ENCODE assay signal across 29 cellular contexts in genomic region chr15:52301265-52301847, GRCh38.
"Had no signal": no experiment of that assay in that cellular context is flagged by ENCODE, and none has a peak within 500 bp of the region (broad histone marks: within the 10 kb centered on the region; RNA-seq: fewer than 3 reads in every experiment).

No MANE protein-coding gene starts in this region.

- H3K4me3 Mint-ChIP-seq: stimulated activated effector memory CD8-positive, alpha-beta T cell treated with anti-CD3 and anti-CD28 coated beads, Interleukin-12 subunit alpha, Interleukin-12 subunit beta, amount 100 ng/mL, for 72 hours; stimulated activated memory B cell treated with anti-CD40 and anti-IgM and Interleukin-4, amounts not matched to agents 10 μg/mL and 1 μg/mL and 100 μg/mL, for 72 hours; stimulated activated naive B cell treated with anti-CD40 and anti-IgM and Interleukin-4, amounts not matched to agents 10 μg/mL and 1 μg/mL and 100 μg/mL, for 72 hours; stimulated activated naive CD8-positive, alpha-beta T cell treated with anti-CD3 and anti-CD28 coated beads, Interleukin-15, amount 100 ng/mL, for 72 hours; stimulated activated naive CD8-positive, alpha-beta T cell treated with anti-CD3 and anti-CD28 coated beads, Interleukin-15, Interleukin-2, amounts not matched to agents 100 ng/mL and 50 ng/mL, for 24 hours; type B pancreatic cell had no signal

- DNase-seq: stimulated activated CD4-positive, alpha-beta T cell treated with anti-CD3 and anti-CD28 coated beads, Interleukin-2, amount 100 ng/mL, for 48 hours; stimulated activated CD4-positive, alpha-beta T cell treated with anti-CD3 and anti-CD28 coated beads, Interleukin-4, amount 100 ng/mL, for 1 hour; stimulated activated CD4-positive, alpha-beta T cell treated with anti-CD3 and anti-CD28 coated beads, Interleukin-4, amount 100 ng/mL, for 24 hours; stimulated activated CD4-positive, alpha-beta T cell treated with anti-CD3 and anti-CD28 coated beads, Interleukin-4, amount 100 ng/mL, for 4 hours; stimulated activated CD8-positive, alpha-beta memory T cell treated with anti-CD3 and anti-CD28 coated beads, Interleukin-4, amount 100 ng/mL, for 48 hours; stimulated activated naive B cell treated with anti-CD40 and anti-IgM and Interleukin-4, amounts not matched to agents 10 μg/mL and 1 μg/mL and 100 μg/mL, for 72 hours; stimulated activated naive CD4-positive, alpha-beta T cell; stimulated activated naive CD4-positive, alpha-beta T cell treated with Interleukin-2 at 50 U/mL for 16 hours; stimulated activated naive CD8-positive, alpha-beta T cell treated with anti-CD3 and anti-CD28 coated beads, Interleukin-15, amount 100 ng/mL, for 72 hours; stimulated activated naive CD8-positive, alpha-beta T cell treated with anti-CD3 and anti-CD28 coated beads, Interleukin-15, Interleukin-2, amounts not matched to agents 100 U/mL and 50 U/mL, for 24 hours; stomach; substantia nigra; testis; thyroid gland; tibial artery; transverse colon; trophoblast cell; upper lobe of left lung; upper lobe of right lung; uterus had no signal

- H3K36me3 ChIP-seq: stomach, suprapubic skin, thoracic aorta, thyroid gland, tibial artery, tibial nerve, transverse colon, upper lobe of left lung, upper lobe of right lung, uterus, vagina had no signal

- H3K27ac Mint-ChIP-seq: stimulated activated effector memory CD8-positive, alpha-beta T cell treated with anti-CD3 and anti-CD28 coated beads, Interleukin-12 subunit alpha, Interleukin-12 subunit beta, amount 100 ng/mL, for 72 hours; stimulated activated memory B cell treated with anti-CD40 and anti-IgM and Interleukin-4, amounts not matched to agents 10 μg/mL and 1 μg/mL and 100 μg/mL, for 72 hours; stimulated activated naive B cell treated with anti-CD40 and anti-IgM and Interleukin-4, amounts not matched to agents 10 μg/mL and 1 μg/mL and 100 μg/mL, for 72 hours; stimulated activated naive CD8-positive, alpha-beta T cell treated with anti-CD3 and anti-CD28 coated beads, Interleukin-15, amount 100 ng/mL, for 72 hours; stimulated activated naive CD8-positive, alpha-beta T cell treated with anti-CD3 and anti-CD28 coated beads, Interleukin-15, Interleukin-2, amounts not matched to agents 100 ng/mL and 50 ng/mL, for 24 hours; type B pancreatic cell had no signal

- H3K4me1 Mint-ChIP-seq: stimulated activated effector memory CD8-positive, alpha-beta T cell treated with anti-CD3 and anti-CD28 coated beads, Interleukin-12 subunit alpha, Interleukin-12 subunit beta, amount 100 ng/mL, for 72 hours; stimulated activated naive CD8-positive, alpha-beta T cell treated with anti-CD3 and anti-CD28 coated beads, Interleukin-15, amount 100 ng/mL, for 72 hours had no signal

- H3K9me3 Mint-ChIP-seq: stimulated activated effector memory CD8-positive, alpha-beta T cell treated with anti-CD3 and anti-CD28 coated beads, Interleukin-12 subunit alpha, Interleukin-12 subunit beta, amount 100 ng/mL, for 72 hours; stimulated activated memory B cell treated with anti-CD40 and anti-IgM and Interleukin-4, amounts not matched to agents 10 μg/mL and 1 μg/mL and 100 μg/mL, for 72 hours; stimulated activated naive CD8-positive, alpha-beta T cell treated with anti-CD3 and anti-CD28 coated beads, Interleukin-15, amount 100 ng/mL, for 72 hours; stimulated activated naive CD8-positive, alpha-beta T cell treated with anti-CD3 and anti-CD28 coated beads, Interleukin-15, Interleukin-2, amounts not matched to agents 100 ng/mL and 50 ng/mL, for 24 hours had no signal

- H3K27ac ChIP-seq: stomach, suprapubic skin, testis, thoracic aorta, thyroid gland, tibial artery, tibial nerve, transverse colon, upper lobe of left lung, upper lobe of right lung, uterus, vagina had no signal

- H3K27me3 ChIP-seq: stomach, suprapubic skin, testis, thyroid gland, tibial artery, upper lobe of left lung, upper lobe of right lung, uterus, vagina had no signal

- H3K36me3 Mint-ChIP-seq: stimulated activated effector memory CD8-positive, alpha-beta T cell treated with anti-CD3 and anti-CD28 coated beads, Interleukin-12 subunit alpha, Interleukin-12 subunit beta, amount 100 ng/mL, for 72 hours; type B pancreatic cell had no signal

- H3K4me1 ChIP-seq: stomach, suprapubic skin, testis, thyroid gland, tibial artery, tibial nerve, upper lobe of left lung, upper lobe of right lung, uterus, vagina had no signal

- H3K9me3 ChIP-seq: stomach, suprapubic skin, testis, thoracic aorta, thyroid gland, tibial artery, tibial nerve, transverse colon, upper lobe of left lung, upper lobe of right lung, uterus, vagina had no signal

- H3K4me3 ChIP-seq: stomach, suprapubic skin, testis, thoracic aorta, thyroid gland, tibial artery, tibial nerve, transverse colon, upper lobe of left lung, upper lobe of right lung, uterus, vagina had no signal

- H3K27me3 Mint-ChIP-seq: stimulated activated memory B cell treated with anti-CD40 and anti-IgM and Interleukin-4, amounts not matched to agents 10 μg/mL and 1 μg/mL and 100 μg/mL, for 72 hours; type B pancreatic cell had no signal

- FAIRE-seq: urothelium cell line had no signal

- ATAC-seq: stimulated activated effector memory CD8-positive, alpha-beta T cell treated with anti-CD3 and anti-CD28 coated beads, Interleukin-12 subunit alpha, Interleukin-12 subunit beta, amount 100 ng/mL, for 72 hours; stimulated activated memory B cell treated with anti-CD40 and anti-IgM and Interleukin-4, amounts not matched to agents 10 μg/mL and 1 μg/mL and 100 μg/mL, for 72 hours; stimulated activated naive B cell treated with anti-CD40 and anti-IgM and Interleukin-4, amounts not matched to agents 10 μg/mL and 1 μg/mL and 100 μg/mL, for 72 hours; stimulated activated naive CD8-positive, alpha-beta T cell treated with anti-CD3 and anti-CD28 coated beads, Interleukin-15, amount 100 ng/mL, for 72 hours; stimulated activated naive CD8-positive, alpha-beta T cell treated with anti-CD3 and anti-CD28 coated beads, Interleukin-15, Interleukin-2, amounts not matched to agents 100 U/mL and 50 U/mL, for 24 hours; upper lobe of right lung had no signal
